In genomic region chr13:100976993-100977392, GRCh38 we compare ENCODE assay signal across 24 cellular contexts.
DNase-seq lines count a peak whose midpoint lies in the region; ATAC-seq, FAIRE-seq and TF ChIP-seq lines count a peak whose summit lies in the region.
"Had no signal": no experiment of that assay in that cellular context is flagged by ENCODE, and none has a peak within 500 bp of the region (broad histone marks: within the 10 kb centered on the region; RNA-seq: fewer than 3 reads in every experiment).

No MANE protein-coding gene starts in this region.

- H3K4me1 ChIP-seq in astrocyte (ENCODE audit: insufficient read depth, low read length) = peaks cover 17% of the 10 kb centered on the region
- H3K4me1 ChIP-seq in GM23248 (ENCODE audit: insufficient read depth) = no peaks in the 10 kb centered on the region
- H3K4me1 ChIP-seq: BE2C had no signal

- H2AFZ ChIP-seq in astrocyte (ENCODE audit: low read depth, low read length) = no peak overlapping the region
- H2AFZ ChIP-seq in GM23248 = no peak overlapping the region

- H3K79me2 ChIP-seq in astrocyte (ENCODE audit: insufficient read depth, low read length) (no peaks in the 10 kb centered on the region), GM23248 (ENCODE audit: insufficient read depth) (no peaks in the 10 kb centered on the region)

- peak; percentile 67 for DNase-seq in astrocyte (ENCODE audit: low read depth)
- DNase-seq in glomerular visceral epithelial cell (ENCODE audit: extremely low spot score) = peak; percentile 18
- peak; percentile 68 for DNase-seq in retinal pigment epithelial cell (ENCODE audit: low read depth)
- no peak for DNase-seq in GM23248
- no peak for DNase-seq in hepatic stellate cell (ENCODE audit: low spot score)
- DNase-seq: ACHN; BE2C; C1 segment of cervical spinal cord; CD4-positive, CD25-positive, alpha-beta regulatory T cell; CD8-positive, alpha-beta memory T cell; COR-L47; DMS 273 treated with DMSO at 0.1 percent for 48 hours; DMS53; DND-41; GOT3; H7; HFFc6 had no signal

- peaks cover 6% of the 10 kb centered on the region for H3K9me3 Mint-ChIP-seq in astrocyte (ENCODE audit: unreplicated experiment)
- H3K9me3 Mint-ChIP-seq: HFFc6 had no signal

- in situ Hi-C loops in GM23248 (cut with MboI) = no loop called here

- peaks cover 17% of the 10 kb centered on the region for H3K4me1 Mint-ChIP-seq in astrocyte (ENCODE audit: low read depth, unreplicated experiment)
- H3K4me1 Mint-ChIP-seq: CD4-positive, CD25-positive, alpha-beta regulatory T cell; CD8-positive, alpha-beta memory T cell had no signal

- no peak for ATAC-seq in GM21515 (IDR thresholded peaks at IDR 0.05; ENCODE audit: unreplicated experiment)
- ATAC-seq: HCT116 had no signal

- no peak overlapping the region for H3K27ac Mint-ChIP-seq in astrocyte (ENCODE audit: unreplicated experiment)
- H3K27ac Mint-ChIP-seq: CD4-positive, CD25-positive, alpha-beta regulatory T cell; HFFc6 had no signal

- H3K27me3 ChIP-seq in astrocyte (ENCODE audit: insufficient read depth, low read length) (no peaks in the 10 kb centered on the region), GM23248 (replicated peaks; ENCODE audit: insufficient read depth) (0 out of 2 replicates have a peak, but pooled peaks cover under 1% of the 10 kb centered on the region)
- H3K27me3 ChIP-seq: BE2C had no signal

- H3F3A ChIP-seq in GM23248 (ENCODE audit: insufficient read depth) = no peaks in the 10 kb centered on the region

- H3K4me3 ChIP-seq in astrocyte (ENCODE audit: insufficient read depth, low read depth, low read length) (no peak overlapping the region), retinal pigment epithelial cell (ENCODE audit: low read length) (no peak overlapping the region), GM23248 (no peak overlapping the region)

- no peaks in the 10 kb centered on the region for H3K9me2 ChIP-seq in GM23248 (ENCODE audit: insufficient read depth)

- no peak for TF ChIP-seq CTCF in astrocyte (IDR thresholded peaks at IDR 0.05; ENCODE audit: insufficient read depth, low read depth, low read length)
- TF ChIP-seq CTCF in retinal pigment epithelial cell (conservative IDR thresholded peaks at IDR 0.05; ENCODE audit: low read depth, low read length) = no peak

- H3K27ac ChIP-seq in astrocyte (ENCODE audit: low read depth, low read length) = no peak overlapping the region
- H3K27ac ChIP-seq in GM23248 = no peak overlapping the region
- H3K27ac ChIP-seq: HL-60 had no signal

- H3K36me3 ChIP-seq in astrocyte (ENCODE audit: insufficient read depth, low read length) (no peaks in the 10 kb centered on the region), GM23248 (ENCODE audit: low read depth) (no peaks in the 10 kb centered on the region)
- H3K36me3 ChIP-seq: BE2C had no signal

- no peak overlapping the region for H3K4me3 Mint-ChIP-seq in astrocyte (ENCODE audit: unreplicated experiment)
- H3K4me3 Mint-ChIP-seq: CD4-positive, CD25-positive, alpha-beta regulatory T cell; CD8-positive, alpha-beta memory T cell; HFFc6 had no signal

- no peaks in the 10 kb centered on the region for H3K9me3 ChIP-seq in astrocyte (ENCODE audit: insufficient read depth, low read depth, low read length)
- no peaks in the 10 kb centered on the region for H3K9me3 ChIP-seq in GM23248 (ENCODE audit: low read depth)
- H3K9me3 ChIP-seq: BE2C had no signal

- FAIRE-seq in astrocyte (lab: Jason Lieb, UNC) = no peak
- FAIRE-seq: A204.1, G401.6, GM12892, GM18507 had no signal

- H3K4me2 ChIP-seq in astrocyte (ENCODE audit: low read length) = no peak overlapping the region
- no peak overlapping the region for H3K4me2 ChIP-seq in GM23248 (ENCODE audit: unreplicated experiment)

- no peak overlapping the region for H3K9ac ChIP-seq in astrocyte (ENCODE audit: low read length)
- no peak overlapping the region for H3K9ac ChIP-seq in GM23248

- 30 to 34% methylated on average over 2 of the region's 2 CpGs for WGBS in GM23248 (ENCODE audit: low coverage in 1 of 2, low lambda C conversion rate in 2 of 2, missing lambda C conversion rate in 2 of 2), 2 experiments

- H3K36me3 Mint-ChIP-seq in astrocyte (ENCODE audit: low read depth, unreplicated experiment) = no peaks in the 10 kb centered on the region
- H3K36me3 Mint-ChIP-seq: CD4-positive, CD25-positive, alpha-beta regulatory T cell; CD8-positive, alpha-beta memory T cell had no signal

- H3K27me3 Mint-ChIP-seq in astrocyte (ENCODE audit: low read depth, unreplicated experiment) = no peaks in the 10 kb centered on the region
- H3K27me3 Mint-ChIP-seq: CD4-positive, CD25-positive, alpha-beta regulatory T cell had no signal

- H4K20me1 ChIP-seq in astrocyte (ENCODE audit: insufficient read depth, low read length) = no peaks in the 10 kb centered on the region
- no peaks in the 10 kb centered on the region for H4K20me1 ChIP-seq in GM23248 (ENCODE audit: insufficient read depth)

Comparison
In these comparisons a context has a peak if more than half of its experiments do, and no peak if none do; other contexts are left out.
1. DNase-seq: peak in astrocyte (single experiment), glomerular visceral epithelial cell (single experiment) and retinal pigment epithelial cell (single experiment); none in GM23248 (single experiment) and hepatic stellate cell (single experiment).